ENCODE assay signal across 13 cellular contexts in genomic region chr4:102308032-102308799, GRCh38. TPM values are rescaled to one million over a fixed set of nuclear protein-coding genes. Genes with fewer than 3 reads are reported as not detected.
DNase-seq lines count a peak whose midpoint lies in the region; ATAC-seq and TF ChIP-seq lines count a peak whose summit lies in the region.
"Had no signal": no experiment of that assay in that cellular context is flagged by ENCODE, and none has a peak within 500 bp of the region (broad histone marks: within the 10 kb centered on the region; RNA-seq: fewer than 3 reads in every experiment).

No MANE protein-coding gene starts in this region.

- no peak overlapping the region for H3K27ac ChIP-seq in lower lobe of right lung
- H3K27ac ChIP-seq in transverse colon = no peak overlapping the region
- H3K27ac ChIP-seq: 22Rv1, dorsolateral prefrontal cortex had no signal

- H3K4me3 ChIP-seq in lower lobe of right lung (no peak overlapping the region), transverse colon (no peak overlapping the region)
- H3K4me3 ChIP-seq: dorsolateral prefrontal cortex had no signal

- no peak for TF ChIP-seq POLR2A in transverse colon (IDR thresholded peaks at IDR 0.05)

- TF ChIP-seq CTCF in lower lobe of right lung (IDR thresholded peaks at IDR 0.05) = no peak
- no peak for TF ChIP-seq CTCF in transverse colon (IDR thresholded peaks at IDR 0.05)

- WGBS in transverse colon (ENCODE audit: low coverage in 1 of 2), 2 donors = 9% methylated on average over 1 of the region's 1 CpG; no CpG with 5 or more reads in 1 of the 2 donors

- in situ Hi-C loops in transverse colon (cut with MboI; ENCODE audit: low pct_ligation_motif_present in 1 of 4, low pct_unique_long_range_greater_than_20kb in 1 of 4, low sequenced_read_pairs in 3 of 4) = no loop called here

- peak; percentile 57 for ATAC-seq in HG02759 (IDR thresholded peaks at IDR 0.05; ENCODE audit: unreplicated experiment)
- ATAC-seq in lower lobe of right lung = peak; percentile 64 to 76
- no peak for ATAC-seq in HG03521 (IDR thresholded peaks at IDR 0.05; ENCODE audit: unreplicated experiment)
- ATAC-seq: naive thymus-derived CD8-positive, alpha-beta T cell had no signal

- H3K4me1 ChIP-seq in lower lobe of right lung (peaks cover 12% of the 10 kb centered on the region), transverse colon (no peaks in the 10 kb centered on the region)

- H3K27me3 ChIP-seq in lower lobe of right lung (ENCODE audit: low read depth) (no peaks in the 10 kb centered on the region), transverse colon (no peaks in the 10 kb centered on the region)
- H3K27me3 ChIP-seq: dorsolateral prefrontal cortex had no signal

- H3K36me3 ChIP-seq in lower lobe of right lung (peaks cover 14% of the 10 kb centered on the region), transverse colon (peaks cover 0 to 14% (median 0%) of the 10 kb centered on the region in 4 donors)

- peak; percentile 3 for DNase-seq in DMS 273 (lab: John Stamatoyannopoulos, UW; ENCODE audit: unreplicated experiment)
- DNase-seq in DMS 273 treated with DMSO at 0.1 percent for 48 hours (lab: John Stamatoyannopoulos, UW) = no peak
- peak; percentile 13 for DNase-seq in UCSD-AML1 (lab: John Stamatoyannopoulos, UW; ENCODE audit: unreplicated experiment)
- DNase-seq in lower lobe of right lung = peak; percentile 43
- no peak for DNase-seq in transverse colon
- DNase-seq in stimulated activated CD4-positive, alpha-beta T cell treated with anti-CD3 and anti-CD28 coated beads, Interleukin-4, amount 100 ng/mL, for 1 hour = no peak
- DNase-seq: activated naive CD4-positive, alpha-beta T cell treated with Interleukin-2 at 50 U/mL for 16 hours; dorsolateral prefrontal cortex; hippocampal formation; naive thymus-derived CD8-positive, alpha-beta T cell had no signal

- intact Hi-C loops in lower lobe of right lung (cut with DNase I) (no loop called here), transverse colon (cut with DNase I; ENCODE audit: low total_unique reads) (no loop called here)

- H3K9me3 ChIP-seq in lower lobe of right lung (no peaks in the 10 kb centered on the region), transverse colon (no peaks in the 10 kb centered on the region)

- TF ChIP-seq EP300 in transverse colon (IDR thresholded peaks at IDR 0.05; ENCODE audit: low read depth) = no peak

RNA-seq across cellular contexts. Expression of gene SLC39A8, which starts 37.1 kb away (rescaled TPM):
- total RNA-seq in lower lobe of right lung = 370 TPM
- total RNA-seq in transverse colon = 10 to 100 TPM; 21.7 to 83.8 (median 42.6) TPM

Comparison
In these comparisons a context has a peak if more than half of its experiments do, and no peak if none do; other contexts are left out.
1. DNase-seq: peak in DMS 273 (single experiment), UCSD-AML1 (single experiment) and lower lobe of right lung (single experiment); none in DMS 273 treated with DMSO at 0.1 percent for 48 hours (single experiment), transverse colon (single experiment) and stimulated activated CD4-positive, alpha-beta T cell treated with anti-CD3 and anti-CD28 coated beads, Interleukin-4, amount 100 ng/mL, for 1 hour (single experiment).